Comparison of ENCODE assay signal across 8 cellular contexts in genomic region chr12:2752676-2753371, GRCh38. TPM values are rescaled to one million over a fixed set of nuclear protein-coding genes. Genes with fewer than 3 reads are reported as not detected.
DNase-seq lines count a peak whose midpoint lies in the region; ATAC-seq and TF ChIP-seq lines count a peak whose summit lies in the region.

No MANE protein-coding gene starts in this region.

- intact Hi-C loops in activated CD4-positive, alpha-beta T cell treated with anti-CD3 and anti-CD28 coated beads, Interleukin-2, amount 10 ng/mL, durations not matched to agents 24 days and 14 days (cut with micrococcal nuclease) = loop anchor here (2.0 kb wide), 1 partner anchor 62 kb away; no protein-coding TSS in a partner anchor

- no peak overlapping the region for H3K4me3 ChIP-seq in choroid plexus epithelial cell (ENCODE audit: low read depth, low read length)

- H3K4me3 Mint-ChIP-seq in activated CD4-positive, alpha-beta T cell treated with anti-CD3 and anti-CD28 coated beads, Interleukin-2, amount 10 ng/mL, durations not matched to agents 24 days and 14 days = no peak overlapping the region

- no peak for TF ChIP-seq CTCF in choroid plexus epithelial cell (conservative IDR thresholded peaks at IDR 0.05; ENCODE audit: low read depth, low read length)

- no peaks in the 10 kb centered on the region for H3K4me1 Mint-ChIP-seq in activated CD4-positive, alpha-beta T cell treated with anti-CD3 and anti-CD28 coated beads, Interleukin-2, amount 10 ng/mL, durations not matched to agents 24 days and 14 days

- no peak for ATAC-seq in GM18520 (IDR thresholded peaks at IDR 0.05; ENCODE audit: unreplicated experiment)
- ATAC-seq in HG03469 (IDR thresholded peaks at IDR 0.05; ENCODE audit: unreplicated experiment) = no peak

- H3K27ac Mint-ChIP-seq in activated CD4-positive, alpha-beta T cell treated with anti-CD3 and anti-CD28 coated beads, Interleukin-2, amount 10 ng/mL, durations not matched to agents 24 days and 14 days = no peak overlapping the region

- H3K9me3 Mint-ChIP-seq in activated CD4-positive, alpha-beta T cell treated with anti-CD3 and anti-CD28 coated beads, Interleukin-2, amount 10 ng/mL, durations not matched to agents 24 days and 14 days = no peaks in the 10 kb centered on the region

- H3K27me3 Mint-ChIP-seq in activated CD4-positive, alpha-beta T cell treated with anti-CD3 and anti-CD28 coated beads, Interleukin-2, amount 10 ng/mL, durations not matched to agents 24 days and 14 days = peaks cover 26% of the 10 kb centered on the region

- no peaks in the 10 kb centered on the region for H3K36me3 Mint-ChIP-seq in activated CD4-positive, alpha-beta T cell treated with anti-CD3 and anti-CD28 coated beads, Interleukin-2, amount 10 ng/mL, durations not matched to agents 24 days and 14 days (ENCODE audit: low read depth)

- DNase-seq in GDM1 (lab: John Stamatoyannopoulos, UW) (peak; percentile 70), M059J (ENCODE audit: low read depth) (peak; percentile 50), choroid plexus epithelial cell (ENCODE audit: low read depth) (peak; percentile 71), left kidney (ENCODE audit: low read depth, low spot score) (peak; percentile 95)
- peak; percentile 96 for DNase-seq in activated CD4-positive, alpha-beta T cell treated with anti-CD3 and anti-CD28 coated beads, Interleukin-2, amount 10 ng/mL, durations not matched to agents 24 days and 14 days
- peak; percentile 76 for DNase-seq in stimulated activated CD4-positive, alpha-beta T cell treated with anti-CD3 and anti-CD28 coated beads, Interleukin-4, amount 100 ng/mL, for 1 hour

RNA-seq across cellular contexts. Expression of gene FKBP4, which starts 41.9 kb away (rescaled TPM):
- 42.1 and 43.0 TPM in 2 replicates for total RNA-seq in M059J (2014; rRNA removed; shearing (Covaris generic))
- total RNA-seq in activated CD4-positive, alpha-beta T cell treated with anti-CD3 and anti-CD28 coated beads, Interleukin-2, amount 10 ng/mL, durations not matched to agents 24 days and 14 days = 300 and 311 TPM in 2 replicates

RNA-seq across cellular contexts. Expression of gene ITFG2, which starts 59.6 kb away (rescaled TPM):
- total RNA-seq in M059J (2014; rRNA removed; shearing (Covaris generic)) = 9.1 and 13.8 TPM in 2 replicates
- 36.5 and 43.8 TPM in 2 replicates for total RNA-seq in activated CD4-positive, alpha-beta T cell treated with anti-CD3 and anti-CD28 coated beads, Interleukin-2, amount 10 ng/mL, durations not matched to agents 24 days and 14 days
